In the genomic region with DNA sequence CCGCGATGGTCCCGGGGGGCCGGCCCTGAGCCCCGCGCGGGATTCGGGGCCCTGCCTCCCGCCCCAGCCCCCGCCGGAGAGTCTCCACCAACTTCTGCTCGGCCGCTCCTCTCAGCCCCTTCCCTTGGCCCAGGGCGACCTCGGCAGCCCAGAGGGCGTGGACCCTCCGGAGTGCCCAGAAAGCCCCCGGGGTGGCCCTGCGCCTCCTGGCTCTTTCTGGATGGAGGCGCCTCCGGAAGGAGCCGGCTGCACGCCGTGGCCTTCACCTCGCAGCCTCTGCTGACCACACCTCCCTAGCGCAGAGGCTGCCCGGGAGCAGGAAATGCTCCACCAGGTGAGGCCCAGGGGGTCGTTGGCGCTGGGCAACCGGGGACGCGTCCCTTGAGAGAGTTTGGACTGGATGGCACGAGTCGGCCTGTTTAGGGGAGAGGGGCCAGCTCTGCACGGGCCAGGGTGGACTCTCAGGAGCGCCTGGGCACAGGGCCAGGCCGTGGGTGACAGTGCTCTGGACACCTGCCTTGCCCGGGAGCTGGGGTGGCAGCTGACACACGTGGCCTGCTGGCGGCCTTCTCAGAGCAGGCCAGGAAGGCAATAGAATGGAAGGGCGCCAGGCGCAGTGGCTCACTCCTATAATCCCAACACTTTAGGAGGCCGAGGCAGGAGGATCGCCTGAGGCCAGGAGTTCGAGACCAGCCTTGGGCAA, we compare ENCODE assay signal across 1 cellular context.
TF ChIP-seq lines count a peak whose summit lies in the region.

No MANE protein-coding gene starts in this region.

TF ChIP-seq in GM12878, 131 proteins besides CTCF, POLR2A, EP300 and RAD21:
- TF ChIP-seq SRF (IDR thresholded peaks at IDR 0.05; ENCODE audit: low read depth in 2 of 2, low read length in 2 of 2) (no peak), YY1 (IDR thresholded peaks at IDR 0.05; ENCODE audit: low read depth, low read length) (no peak), WRNIP1 (IDR thresholded peaks at IDR 0.05; ENCODE audit: borderline replicate concordance, low read depth, low read length) (no peak), ETV6 (conservative IDR thresholded peaks at IDR 0.05 in 1 of 2, IDR thresholded peaks at IDR 0.05 in 1 of 2; ENCODE audit: borderline replicate concordance in 1 of 2, low read depth in 1 of 2) (no peak), SPI1 (IDR thresholded peaks at IDR 0.05; ENCODE audit: borderline replicate concordance, insufficient read depth, low read depth, low read length) (no peak), RFX5 (IDR thresholded peaks at IDR 0.05; ENCODE audit: low read depth, low read length) (no peak), NFYA (IDR thresholded peaks at IDR 0.05; ENCODE audit: borderline replicate concordance, low read depth, low read length) (no peak)
- TF ChIP-seq, protein P1, sequence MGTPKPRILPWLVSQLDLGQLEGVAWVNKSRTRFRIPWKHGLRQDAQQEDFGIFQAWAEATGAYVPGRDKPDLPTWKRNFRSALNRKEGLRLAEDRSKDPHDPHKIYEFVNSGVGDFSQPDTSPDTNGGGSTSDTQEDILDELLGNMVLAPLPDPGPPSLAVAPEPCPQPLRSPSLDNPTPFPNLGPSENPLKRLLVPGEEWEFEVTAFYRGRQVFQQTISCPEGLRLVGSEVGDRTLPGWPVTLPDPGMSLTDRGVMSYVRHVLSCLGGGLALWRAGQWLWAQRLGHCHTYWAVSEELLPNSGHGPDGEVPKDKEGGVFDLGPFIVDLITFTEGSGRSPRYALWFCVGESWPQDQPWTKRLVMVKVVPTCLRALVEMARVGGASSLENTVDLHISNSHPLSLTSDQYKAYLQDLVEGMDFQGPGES (IDR thresholded peaks at IDR 0.05): no peak
- TF ChIP-seq, protein P2, sequence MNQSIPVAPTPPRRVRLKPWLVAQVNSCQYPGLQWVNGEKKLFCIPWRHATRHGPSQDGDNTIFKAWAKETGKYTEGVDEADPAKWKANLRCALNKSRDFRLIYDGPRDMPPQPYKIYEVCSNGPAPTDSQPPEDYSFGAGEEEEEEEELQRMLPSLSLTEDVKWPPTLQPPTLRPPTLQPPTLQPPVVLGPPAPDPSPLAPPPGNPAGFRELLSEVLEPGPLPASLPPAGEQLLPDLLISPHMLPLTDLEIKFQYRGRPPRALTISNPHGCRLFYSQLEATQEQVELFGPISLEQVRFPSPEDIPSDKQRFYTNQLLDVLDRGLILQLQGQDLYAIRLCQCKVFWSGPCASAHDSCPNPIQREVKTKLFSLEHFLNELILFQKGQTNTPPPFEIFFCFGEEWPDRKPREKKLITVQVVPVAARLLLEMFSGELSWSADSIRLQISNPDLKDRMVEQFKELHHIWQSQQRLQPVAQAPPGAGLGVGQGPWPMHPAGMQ (IDR thresholded peaks at IDR 0.05; ENCODE audit: borderline replicate concordance): no peak
